9 cellular contexts compared by ENCODE assay signal in genomic region chr9:35649431-35650340, GRCh38. TPM values are rescaled to one million over a fixed set of nuclear protein-coding genes. Genes with fewer than 3 reads are reported as not detected.
DNase-seq lines count a peak whose midpoint lies in the region; ATAC-seq and TF ChIP-seq lines count a peak whose summit lies in the region.
"Had no signal": no experiment of that assay in that cellular context is flagged by ENCODE, and none has a peak within 500 bp of the region (broad histone marks: within the 10 kb centered on the region; RNA-seq: fewer than 3 reads in every experiment).

No MANE protein-coding gene starts in this region.

- DNase-seq in GM03348 (ENCODE audit: low spot score): peak; percentile 50
- DNase-seq in Peyer's patch: peak in 2 of 3 donors; percentile 79 to 88
- DNase-seq in ascending aorta (ENCODE audit: low spot score in 2 of 2): peak in 1 of 2 donors; percentile 88
- DNase-seq in sciatic nerve (ENCODE audit: low spot score): peak; percentile 65
- no peak for DNase-seq in smooth muscle cell (lab: John Stamatoyannopoulos, UW; ENCODE audit: unreplicated experiment)
- no peak for DNase-seq in Ammon's horn (ENCODE audit: low spot score)

- TF ChIP-seq CTCF in Peyer's patch (IDR thresholded peaks at IDR 0.05) (no peak), ascending aorta (IDR thresholded peaks at IDR 0.05) (no peak), smooth muscle cell (IDR thresholded peaks at IDR 0.05; ENCODE audit: borderline replicate concordance, insufficient read depth, poor library complexity, severe bottlenecking) (no peak)

- intact Hi-C loops in ascending aorta (cut with DNase I): loop anchor here (5.0 to 10.0 kb wide), 5 partner anchors 157 to 537 kb away; partner anchors contain the start of genes HRCT1, RUSC2 and SPAAR
- intact Hi-C loops in sciatic nerve (cut with DNase I): no loop called here

- TF ChIP-seq POLR2A in Peyer's patch (IDR thresholded peaks at IDR 0.05) (no peak), GM18505 (IDR thresholded peaks at IDR 0.05; ENCODE audit: borderline replicate concordance, extremely low read depth, insufficient read depth, insufficient read length) (no peak)

- H3K36me3 ChIP-seq in Peyer's patch (no peaks in the 10 kb centered on the region), ascending aorta (no peaks in the 10 kb centered on the region), smooth muscle cell (ENCODE audit: low read depth) (no peaks in the 10 kb centered on the region)

- no peaks in the 10 kb centered on the region for H3K27me3 ChIP-seq in Peyer's patch
- H3K27me3 ChIP-seq in ascending aorta: no peaks in the 10 kb centered on the region
- no peaks in the 10 kb centered on the region for H3K27me3 ChIP-seq in smooth muscle cell (ENCODE audit: low read depth)

- H3K9ac ChIP-seq in smooth muscle cell (ENCODE audit: low read depth): no peak overlapping the region

- no peak overlapping the region for H2AFZ ChIP-seq in smooth muscle cell (ENCODE audit: low read depth)

- H3K4me3 ChIP-seq in Peyer's patch (peak overlapping the region; percentile 32 to 66 (median 38)), ascending aorta (peak overlapping the region; percentile 2 to 50), smooth muscle cell (no peak overlapping the region)

- no peaks in the 10 kb centered on the region for H4K20me1 ChIP-seq in smooth muscle cell (ENCODE audit: low read depth)

- H3K27ac ChIP-seq in Peyer's patch (peak overlapping the region; percentile 48 to 96 (median 71)), ascending aorta (peak overlapping the region; percentile 94 to 95), smooth muscle cell (ENCODE audit: low read depth) (no peak overlapping the region)

- no peaks in the 10 kb centered on the region for H3K79me2 ChIP-seq in smooth muscle cell (ENCODE audit: low read depth)

- H3K4me2 ChIP-seq in smooth muscle cell: no peak overlapping the region

- ATAC-seq in sciatic nerve (no peak), HG02623 (IDR thresholded peaks at IDR 0.05; ENCODE audit: unreplicated experiment) (no peak), GM18505 (IDR thresholded peaks at IDR 0.05; ENCODE audit: unreplicated experiment) (no peak)

- H3F3A ChIP-seq in smooth muscle cell (ENCODE audit: low read depth): no peaks in the 10 kb centered on the region

- H3K4me1 ChIP-seq in Peyer's patch: peaks cover 0 to 31% (median 12%) of the 10 kb centered on the region in 4 donors
- peaks cover 15 to 37% of the 10 kb centered on the region in 2 donors for H3K4me1 ChIP-seq in ascending aorta
- H3K4me1 ChIP-seq in smooth muscle cell (ENCODE audit: low read depth): peaks cover 4% of the 10 kb centered on the region

- WGBS in smooth muscle cell (ENCODE audit: low lambda C conversion rate): 88% methylated on average over 24 of the region's 26 CpGs

- no peaks in the 10 kb centered on the region for H3K9me3 ChIP-seq in Peyer's patch
- H3K9me3 ChIP-seq in ascending aorta: no peaks in the 10 kb centered on the region
- no peaks in the 10 kb centered on the region for H3K9me3 ChIP-seq in smooth muscle cell (replicated peaks; ENCODE audit: low read depth)

RNA-seq across cellular contexts. Expression of gene SIT1, which starts 1.0 kb away (rescaled TPM):
- 1 to 10 TPM in 1 of 4 donors, not detected in 3; 2.4 TPM for total RNA-seq in Peyer's patch
- total RNA-seq in ascending aorta: not detected
- total RNA-seq in sciatic nerve: 0.67 TPM
- total RNA-seq in smooth muscle cell: not detected in 2 replicates
- polyA plus RNA-seq in smooth muscle cell: not detected in 2 replicates
- total RNA-seq: HT1080 had no signal

RNA-seq across cellular contexts. Expression of gene RMRP, which starts 8.1 kb away (rescaled TPM):
- total RNA-seq in Peyer's patch (1,000 to 10,000 TPM in 3 of 4 donors, not detected in 1; 1,673 to 3,824 (median 2,659) TPM), ascending aorta (17,070 TPM), sciatic nerve (12,220 TPM), smooth muscle cell (10,156 and 21,067 TPM in 2 replicates)
- not detected in 2 replicates for polyA plus RNA-seq in smooth muscle cell

RNA-seq across cellular contexts. Expression of gene CCDC107, which starts 8.4 kb away (rescaled TPM):
- 10 to 100 TPM; 14.0 to 21.9 (median 20.2) TPM for total RNA-seq in Peyer's patch
- total RNA-seq in ascending aorta: 67.6 TPM
- total RNA-seq in sciatic nerve: 28.0 TPM
- 9.8 and 19.6 TPM in 2 replicates for total RNA-seq in smooth muscle cell
- polyA plus RNA-seq in smooth muscle cell: 35.5 and 37.1 TPM in 2 replicates

RNA-seq across cellular contexts. Expression of gene ARHGEF39, which starts 15.3 kb away (rescaled TPM):
- total RNA-seq in Peyer's patch (10 to 100 TPM in 1 of 4 donors, 1 to 10 TPM in 3; 1.9 to 19.8 (median 4.8) TPM), ascending aorta (1.1 TPM), sciatic nerve (not detected), smooth muscle cell (0.49 and 2.1 TPM in 2 replicates)
- polyA plus RNA-seq in smooth muscle cell: 1.9 and 2.9 TPM in 2 replicates

RNA-seq across cellular contexts. Expression of gene CA9, which starts 24.0 kb away (rescaled TPM):
- total RNA-seq in Peyer's patch: 1 to 10 TPM; 1.6 to 6.3 (median 5.2) TPM
- 3.9 TPM for total RNA-seq in ascending aorta
- not detected for total RNA-seq in sciatic nerve
- 1.7 and 4.6 TPM in 2 replicates for total RNA-seq in smooth muscle cell
- polyA plus RNA-seq in smooth muscle cell: 5.9 TPM in 1 of 2 replicates, not detected in the other

Comparison
In these comparisons a context has a peak if more than half of its experiments do, and no peak if none do; other contexts are left out.
1. DNase-seq: peak in GM03348 (single experiment), Peyer's patch (2 of 3) and sciatic nerve (single experiment); none in smooth muscle cell (single experiment) and Ammon's horn (single experiment).